ENCODE assay signal across 2 cellular contexts in the genomic region with DNA sequence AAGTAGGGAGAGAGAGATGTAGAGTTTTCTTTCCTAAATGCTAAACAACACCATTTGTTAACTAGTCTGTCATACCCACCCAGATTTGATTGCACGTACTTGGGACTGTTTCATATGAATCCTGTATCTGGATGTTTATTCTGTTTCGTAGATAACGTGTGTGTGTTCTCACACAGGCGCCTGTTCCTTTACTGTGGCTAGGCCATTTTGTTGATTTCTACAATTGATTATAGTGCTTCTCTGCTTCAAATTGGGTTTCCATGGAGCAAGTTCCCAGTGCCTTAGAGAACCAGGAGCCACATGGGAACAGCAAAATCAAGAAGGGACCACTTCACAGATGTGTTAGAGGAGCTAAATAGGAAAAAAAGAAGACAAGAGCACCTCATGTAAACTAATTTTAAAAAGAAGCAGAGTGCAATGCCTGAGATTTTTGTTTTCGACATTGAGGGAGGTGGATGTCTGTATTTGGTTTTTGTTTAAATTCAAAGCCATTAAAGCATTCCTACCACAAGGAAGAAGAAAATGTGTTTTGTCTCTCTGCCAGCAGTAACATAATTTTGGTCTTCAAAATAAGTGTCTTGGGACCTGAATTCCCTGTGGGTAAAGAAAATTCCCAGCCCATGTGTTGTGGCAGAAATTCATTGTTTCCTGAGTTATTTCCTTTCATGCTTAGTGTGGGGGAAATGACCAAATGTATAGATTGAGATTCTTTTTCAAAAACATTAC.
TF ChIP-seq lines count a peak whose summit lies in the region.

No MANE protein-coding gene starts in this region.

TF ChIP-seq in SK-N-SH, 30 proteins besides CTCF, POLR2A, EP300 and RAD21 (continued from another document):
- TF ChIP-seq, protein P1, sequence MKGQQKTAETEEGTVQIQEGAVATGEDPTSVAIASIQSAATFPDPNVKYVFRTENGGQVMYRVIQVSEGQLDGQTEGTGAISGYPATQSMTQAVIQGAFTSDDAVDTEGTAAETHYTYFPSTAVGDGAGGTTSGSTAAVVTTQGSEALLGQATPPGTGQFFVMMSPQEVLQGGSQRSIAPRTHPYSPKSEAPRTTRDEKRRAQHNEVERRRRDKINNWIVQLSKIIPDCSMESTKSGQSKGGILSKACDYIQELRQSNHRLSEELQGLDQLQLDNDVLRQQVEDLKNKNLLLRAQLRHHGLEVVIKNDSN (IDR thresholded peaks at IDR 0.05; ENCODE audit: borderline replicate concordance, low read depth): no peak
- TF ChIP-seq FOXM1 (IDR thresholded peaks at IDR 0.05; ENCODE audit: low read depth): no peak
- TF ChIP-seq GATA2 (CRISPR knock-in tag; IDR thresholded peaks at IDR 0.05): peak; percentile 85
- no peak for TF ChIP-seq CHD2 (IDR thresholded peaks at IDR 0.05; ENCODE audit: low read length, partially characterized antibody)
- TF ChIP-seq NRF1 (IDR thresholded peaks at IDR 0.05; ENCODE audit: low read depth, low read length): no peak
- no peak for TF ChIP-seq EZH2phosphoT487 (IDR thresholded peaks at IDR 0.05; ENCODE audit: borderline replicate concordance, low read depth)

TF ChIP-seq in SK-N-SH treated with all-trans-retinoic acid at 6 μM for 48 hours, 23 proteins besides CTCF, POLR2A, EP300 and RAD21 (continued from another document):
- TF ChIP-seq, protein P2, sequence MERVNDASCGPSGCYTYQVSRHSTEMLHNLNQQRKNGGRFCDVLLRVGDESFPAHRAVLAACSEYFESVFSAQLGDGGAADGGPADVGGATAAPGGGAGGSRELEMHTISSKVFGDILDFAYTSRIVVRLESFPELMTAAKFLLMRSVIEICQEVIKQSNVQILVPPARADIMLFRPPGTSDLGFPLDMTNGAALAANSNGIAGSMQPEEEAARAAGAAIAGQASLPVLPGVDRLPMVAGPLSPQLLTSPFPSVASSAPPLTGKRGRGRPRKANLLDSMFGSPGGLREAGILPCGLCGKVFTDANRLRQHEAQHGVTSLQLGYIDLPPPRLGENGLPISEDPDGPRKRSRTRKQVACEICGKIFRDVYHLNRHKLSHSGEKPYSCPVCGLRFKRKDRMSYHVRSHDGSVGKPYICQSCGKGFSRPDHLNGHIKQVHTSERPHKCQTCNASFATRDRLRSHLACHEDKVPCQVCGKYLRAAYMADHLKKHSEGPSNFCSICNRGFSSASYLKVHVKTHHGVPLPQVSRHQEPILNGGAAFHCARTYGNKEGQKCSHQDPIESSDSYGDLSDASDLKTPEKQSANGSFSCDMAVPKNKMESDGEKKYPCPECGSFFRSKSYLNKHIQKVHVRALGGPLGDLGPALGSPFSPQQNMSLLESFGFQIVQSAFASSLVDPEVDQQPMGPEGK (CRISPR knock-in tag; IDR thresholded peaks at IDR 0.05; ENCODE audit: borderline replicate concordance): no peak
- no peak for TF ChIP-seq CSDC2 (CRISPR knock-in tag; IDR thresholded peaks at IDR 0.05)
- no peak for TF ChIP-seq TCF4 (CRISPR knock-in tag; IDR thresholded peaks at IDR 0.05; ENCODE audit: borderline replicate concordance)
- TF ChIP-seq ZNF565 (CRISPR knock-in tag; conservative IDR thresholded peaks at IDR 0.05; ENCODE audit: low read depth): no peak
- TF ChIP-seq ZNF70 (CRISPR knock-in tag; IDR thresholded peaks at IDR 0.05): no peak
- no peak for TF ChIP-seq ZC3H10 (CRISPR knock-in tag; IDR thresholded peaks at IDR 0.05)
- no peak for TF ChIP-seq RARB (CRISPR knock-in tag; IDR thresholded peaks at IDR 0.05)
- no peak for TF ChIP-seq BACH2 (CRISPR knock-in tag; IDR thresholded peaks at IDR 0.05; ENCODE audit: borderline replicate concordance)
- TF ChIP-seq SNAI2 (CRISPR knock-in tag; IDR thresholded peaks at IDR 0.05): no peak
- no peak for TF ChIP-seq ISL1 (CRISPR knock-in tag; IDR thresholded peaks at IDR 0.05)
- TF ChIP-seq, protein P3, sequence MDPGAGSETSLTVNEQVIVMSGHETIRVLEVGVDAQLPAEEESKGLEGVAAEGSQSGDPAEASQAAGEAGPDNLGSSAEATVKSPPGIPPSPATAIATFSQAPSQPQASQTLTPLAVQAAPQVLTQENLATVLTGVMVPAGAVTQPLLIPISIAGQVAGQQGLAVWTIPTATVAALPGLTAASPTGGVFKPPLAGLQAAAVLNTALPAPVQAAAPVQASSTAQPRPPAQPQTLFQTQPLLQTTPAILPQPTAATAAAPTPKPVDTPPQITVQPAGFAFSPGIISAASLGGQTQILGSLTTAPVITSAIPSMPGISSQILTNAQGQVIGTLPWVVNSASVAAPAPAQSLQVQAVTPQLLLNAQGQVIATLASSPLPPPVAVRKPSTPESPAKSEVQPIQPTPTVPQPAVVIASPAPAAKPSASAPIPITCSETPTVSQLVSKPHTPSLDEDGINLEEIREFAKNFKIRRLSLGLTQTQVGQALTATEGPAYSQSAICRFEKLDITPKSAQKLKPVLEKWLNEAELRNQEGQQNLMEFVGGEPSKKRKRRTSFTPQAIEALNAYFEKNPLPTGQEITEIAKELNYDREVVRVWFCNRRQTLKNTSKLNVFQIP (CRISPR knock-in tag; IDR thresholded peaks at IDR 0.05; ENCODE audit: borderline replicate concordance, low read depth): no peak
- TF ChIP-seq PPARA (CRISPR knock-in tag; IDR thresholded peaks at IDR 0.05; ENCODE audit: borderline replicate concordance): no peak
